1 cellular context compared by ENCODE assay signal in the genomic region with DNA sequence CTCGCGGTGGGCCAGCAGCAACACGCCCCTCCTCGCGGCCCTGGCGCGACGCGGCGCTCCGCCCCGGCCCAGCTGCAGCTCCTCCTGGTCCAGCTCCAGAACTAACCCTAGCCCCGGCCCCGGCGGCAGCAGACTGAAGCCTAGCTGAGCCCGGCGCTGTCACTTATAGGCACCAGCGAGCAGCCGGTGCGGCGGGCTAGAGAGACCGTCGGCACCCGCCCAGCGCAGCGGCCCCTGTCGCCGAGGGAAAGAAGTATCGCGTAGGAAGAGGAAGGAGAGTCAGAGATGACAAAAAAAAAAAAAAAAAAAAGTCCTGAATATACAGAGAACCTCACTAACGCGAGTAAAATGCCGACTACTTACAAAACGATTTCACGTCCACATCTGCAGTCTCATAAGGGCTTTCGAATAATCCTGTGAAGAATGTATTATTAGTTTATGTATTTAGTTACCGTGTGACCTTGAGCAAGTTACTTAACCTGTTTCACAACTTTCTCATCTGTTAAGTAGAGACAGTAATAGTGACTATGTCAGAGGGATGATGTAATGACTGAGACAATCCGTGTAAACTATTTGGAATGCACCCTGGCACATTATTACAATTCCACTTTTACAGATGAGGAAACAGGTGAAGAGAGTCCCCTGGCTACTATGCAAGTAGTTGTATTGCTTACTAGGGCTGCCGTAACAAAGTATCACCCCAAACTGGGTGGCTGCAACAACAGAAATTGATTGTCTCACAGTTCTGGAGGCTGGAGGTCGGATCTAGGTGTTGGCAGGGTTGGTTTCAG.
TF ChIP-seq lines count a peak whose summit lies in the region.

A gene (minus strand): TSS at position 135 of the 791 bp plus-strand sequence. CDS start 791 bp downstream, outside the sequence.

TF ChIP-seq in HepG2, 621 proteins besides CTCF, POLR2A, EP300 and RAD21 (continued from another document and continues in another):
- TF ChIP-seq, protein P1, sequence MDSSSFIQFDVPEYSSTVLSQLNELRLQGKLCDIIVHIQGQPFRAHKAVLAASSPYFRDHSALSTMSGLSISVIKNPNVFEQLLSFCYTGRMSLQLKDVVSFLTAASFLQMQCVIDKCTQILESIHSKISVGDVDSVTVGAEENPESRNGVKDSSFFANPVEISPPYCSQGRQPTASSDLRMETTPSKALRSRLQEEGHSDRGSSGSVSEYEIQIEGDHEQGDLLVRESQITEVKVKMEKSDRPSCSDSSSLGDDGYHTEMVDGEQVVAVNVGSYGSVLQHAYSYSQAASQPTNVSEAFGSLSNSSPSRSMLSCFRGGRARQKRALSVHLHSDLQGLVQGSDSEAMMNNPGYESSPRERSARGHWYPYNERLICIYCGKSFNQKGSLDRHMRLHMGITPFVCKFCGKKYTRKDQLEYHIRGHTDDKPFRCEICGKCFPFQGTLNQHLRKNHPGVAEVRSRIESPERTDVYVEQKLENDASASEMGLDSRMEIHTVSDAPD (CRISPR knock-in tag; IDR thresholded peaks at IDR 0.05) = peak; percentile 19; the same call in 1 of the 2 replicates
- TF ChIP-seq ZNF598 (CRISPR knock-in tag; IDR thresholded peaks at IDR 0.05; ENCODE audit: borderline replicate concordance) (no peak), REPIN1 (CRISPR knock-in tag; IDR thresholded peaks at IDR 0.05; ENCODE audit: borderline replicate concordance, low read depth) (peak; percentile 57; the same call in 1 of the 2 replicates), NR2F1 (CRISPR knock-in tag; IDR thresholded peaks at IDR 0.05) (0 out of 4 replicates have a peak, but pooled peaks have one; percentile 8 to 15), ZNF160 (CRISPR knock-in tag; IDR thresholded peaks at IDR 0.05) (peak; percentile 94), TBP (CRISPR knock-in tag; IDR thresholded peaks at IDR 0.05) (0 out of 2 replicates have a peak, but pooled peaks have one; percentile 39), ZNF263 (CRISPR knock-in tag; IDR thresholded peaks at IDR 0.05) (peak; percentile 75), MAFK (conservative IDR thresholded peaks at IDR 0.05 in 1 of 2, IDR thresholded peaks at IDR 0.05 in 1 of 2; ENCODE audit: low read length in 2 of 2) (no peak), ZNF337 (CRISPR knock-in tag; IDR thresholded peaks at IDR 0.05; ENCODE audit: borderline replicate concordance, low read depth) (no peak), ZNF782 (CRISPR knock-in tag; IDR thresholded peaks at IDR 0.05; ENCODE audit: borderline replicate concordance) (no peak), ZNF816 (CRISPR knock-in tag; IDR thresholded peaks at IDR 0.05; ENCODE audit: borderline replicate concordance) (peak; percentile 89; the same call in 1 of the 2 replicates), ADNP (CRISPR knock-in tag; IDR thresholded peaks at IDR 0.05) (no peak), FOXO1 (CRISPR knock-in tag; IDR thresholded peaks at IDR 0.05) (peak; percentile 68), ZNF749 (CRISPR knock-in tag; IDR thresholded peaks at IDR 0.05; ENCODE audit: borderline replicate concordance) (peak; percentile 44; the same call in 1 of the 2 replicates), ZNF605 (CRISPR knock-in tag; IDR thresholded peaks at IDR 0.05) (peak; percentile 82), ZNF720 (CRISPR knock-in tag; IDR thresholded peaks at IDR 0.05) (no peak), FOXK1 (CRISPR knock-in tag; IDR thresholded peaks at IDR 0.05; ENCODE audit: borderline replicate concordance, low read depth) (peak; percentile 57; the same call in 1 of the 2 replicates), ZNF225 (CRISPR knock-in tag; IDR thresholded peaks at IDR 0.05) (peak; percentile 94), ZFP36L2 (CRISPR knock-in tag; IDR thresholded peaks at IDR 0.05) (peak; percentile 86; the same call in 1 of the 2 replicates), ZFP41 (CRISPR knock-in tag; IDR thresholded peaks at IDR 0.05; ENCODE audit: borderline replicate concordance) (no peak), ZNF354B (CRISPR knock-in tag; IDR thresholded peaks at IDR 0.05) (no peak), ZC3H13 (CRISPR knock-in tag; IDR thresholded peaks at IDR 0.05) (peak; percentile 71; the same call in 1 of the 2 replicates), YY1 (IDR thresholded peaks at IDR 0.05; ENCODE audit: insufficient read depth, insufficient replicate concordance, low read depth, low read length) (peak; percentile 75), CENPT (CRISPR knock-in tag; IDR thresholded peaks at IDR 0.05; ENCODE audit: low read depth) (0 out of 2 replicates have a peak, but pooled peaks have one; percentile 37), BRCA1 (CRISPR knock-in tag; IDR thresholded peaks at IDR 0.05) (peak; percentile 98), NFATC3 (CRISPR knock-in tag; IDR thresholded peaks at IDR 0.05) (peak; percentile 85; the same call in 1 of the 2 replicates), TAF15 (IDR thresholded peaks at IDR 0.05; ENCODE audit: low read depth, low read length, poor library complexity, severe bottlenecking) (no peak), U2AF2 (IDR thresholded peaks at IDR 0.05; ENCODE audit: low read depth, low read length) (no peak), ATAD3A (CRISPR knock-in tag; IDR thresholded peaks at IDR 0.05) (no peak), CREM (IDR thresholded peaks at IDR 0.05) (peak; percentile 73), CREM (CRISPR knock-in tag; IDR thresholded peaks at IDR 0.05) (peak; percentile 54; the same call in 1 of the 2 replicates), ZNF496 (CRISPR knock-in tag; IDR thresholded peaks at IDR 0.05; ENCODE audit: insufficient replicate concordance) (no peak), MEF2D (CRISPR knock-in tag; IDR thresholded peaks at IDR 0.05) (peak; percentile 67), KLF11 (CRISPR knock-in tag; IDR thresholded peaks at IDR 0.05) (peak; percentile 96), ZNF572 (CRISPR knock-in tag; IDR thresholded peaks at IDR 0.05) (no peak), SAFB2 (CRISPR knock-in tag; IDR thresholded peaks at IDR 0.05; ENCODE audit: borderline replicate concordance, low read depth) (no peak; the same call in 1 of the 2 replicates), GATAD2A (CRISPR knock-in tag; IDR thresholded peaks at IDR 0.05) (peak; percentile 78), ETV6 (CRISPR knock-in tag; conservative IDR thresholded peaks at IDR 0.05) (peak; percentile 95; the same call in 1 of the 2 replicates)
- TF ChIP-seq, protein P2, sequence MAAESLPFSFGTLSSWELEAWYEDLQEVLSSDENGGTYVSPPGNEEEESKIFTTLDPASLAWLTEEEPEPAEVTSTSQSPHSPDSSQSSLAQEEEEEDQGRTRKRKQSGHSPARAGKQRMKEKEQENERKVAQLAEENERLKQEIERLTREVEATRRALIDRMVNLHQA (CRISPR knock-in tag; IDR thresholded peaks at IDR 0.05) = no peak
- TF ChIP-seq, protein P3, sequence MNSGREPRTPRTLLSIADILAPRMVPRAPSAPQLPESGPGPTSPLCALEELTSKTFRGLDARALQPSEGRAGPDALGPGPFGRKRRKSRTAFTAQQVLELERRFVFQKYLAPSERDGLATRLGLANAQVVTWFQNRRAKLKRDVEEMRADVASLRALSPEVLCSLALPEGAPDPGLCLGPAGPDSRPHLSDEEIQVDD (CRISPR knock-in tag; IDR thresholded peaks at IDR 0.05; ENCODE audit: borderline replicate concordance) = no peak
- TF ChIP-seq, protein P4, sequence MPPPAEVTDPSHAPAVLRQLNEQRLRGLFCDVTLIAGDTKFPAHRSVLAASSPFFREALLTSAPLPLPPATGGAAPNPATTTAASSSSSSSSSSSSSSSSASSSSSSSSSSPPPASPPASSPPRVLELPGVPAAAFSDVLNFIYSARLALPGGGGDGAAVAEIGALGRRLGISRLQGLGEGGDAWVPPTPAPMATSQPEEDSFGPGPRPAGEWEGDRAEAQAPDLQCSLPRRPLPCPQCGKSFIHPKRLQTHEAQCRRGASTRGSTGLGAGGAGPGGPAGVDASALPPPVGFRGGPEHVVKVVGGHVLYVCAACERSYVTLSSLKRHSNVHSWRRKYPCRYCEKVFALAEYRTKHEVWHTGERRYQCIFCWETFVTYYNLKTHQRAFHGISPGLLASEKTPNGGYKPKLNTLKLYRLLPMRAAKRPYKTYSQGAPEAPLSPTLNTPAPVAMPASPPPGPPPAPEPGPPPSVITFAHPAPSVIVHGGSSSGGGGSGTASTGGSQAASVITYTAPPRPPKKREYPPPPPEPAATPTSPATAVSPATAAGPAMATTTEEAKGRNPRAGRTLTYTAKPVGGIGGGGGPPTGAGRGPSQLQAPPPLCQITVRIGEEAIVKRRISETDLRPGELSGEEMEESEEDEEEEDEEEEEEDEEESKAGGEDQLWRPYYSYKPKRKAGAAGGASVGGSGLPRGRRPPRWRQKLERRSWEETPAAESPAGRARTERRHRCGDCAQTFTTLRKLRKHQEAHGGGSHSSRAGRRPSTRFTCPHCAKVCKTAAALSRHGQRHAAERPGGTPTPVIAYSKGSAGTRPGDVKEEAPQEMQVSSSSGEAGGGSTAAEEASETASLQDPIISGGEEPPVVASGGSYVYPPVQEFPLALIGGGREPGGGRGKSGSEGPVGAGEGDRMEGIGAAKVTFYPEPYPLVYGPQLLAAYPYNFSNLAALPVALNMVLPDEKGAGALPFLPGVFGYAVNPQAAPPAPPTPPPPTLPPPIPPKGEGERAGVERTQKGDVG (CRISPR knock-in tag; IDR thresholded peaks at IDR 0.05; ENCODE audit: borderline replicate concordance) = peak; percentile 72; the same call in 1 of the 2 replicates
- TF ChIP-seq, protein P5, sequence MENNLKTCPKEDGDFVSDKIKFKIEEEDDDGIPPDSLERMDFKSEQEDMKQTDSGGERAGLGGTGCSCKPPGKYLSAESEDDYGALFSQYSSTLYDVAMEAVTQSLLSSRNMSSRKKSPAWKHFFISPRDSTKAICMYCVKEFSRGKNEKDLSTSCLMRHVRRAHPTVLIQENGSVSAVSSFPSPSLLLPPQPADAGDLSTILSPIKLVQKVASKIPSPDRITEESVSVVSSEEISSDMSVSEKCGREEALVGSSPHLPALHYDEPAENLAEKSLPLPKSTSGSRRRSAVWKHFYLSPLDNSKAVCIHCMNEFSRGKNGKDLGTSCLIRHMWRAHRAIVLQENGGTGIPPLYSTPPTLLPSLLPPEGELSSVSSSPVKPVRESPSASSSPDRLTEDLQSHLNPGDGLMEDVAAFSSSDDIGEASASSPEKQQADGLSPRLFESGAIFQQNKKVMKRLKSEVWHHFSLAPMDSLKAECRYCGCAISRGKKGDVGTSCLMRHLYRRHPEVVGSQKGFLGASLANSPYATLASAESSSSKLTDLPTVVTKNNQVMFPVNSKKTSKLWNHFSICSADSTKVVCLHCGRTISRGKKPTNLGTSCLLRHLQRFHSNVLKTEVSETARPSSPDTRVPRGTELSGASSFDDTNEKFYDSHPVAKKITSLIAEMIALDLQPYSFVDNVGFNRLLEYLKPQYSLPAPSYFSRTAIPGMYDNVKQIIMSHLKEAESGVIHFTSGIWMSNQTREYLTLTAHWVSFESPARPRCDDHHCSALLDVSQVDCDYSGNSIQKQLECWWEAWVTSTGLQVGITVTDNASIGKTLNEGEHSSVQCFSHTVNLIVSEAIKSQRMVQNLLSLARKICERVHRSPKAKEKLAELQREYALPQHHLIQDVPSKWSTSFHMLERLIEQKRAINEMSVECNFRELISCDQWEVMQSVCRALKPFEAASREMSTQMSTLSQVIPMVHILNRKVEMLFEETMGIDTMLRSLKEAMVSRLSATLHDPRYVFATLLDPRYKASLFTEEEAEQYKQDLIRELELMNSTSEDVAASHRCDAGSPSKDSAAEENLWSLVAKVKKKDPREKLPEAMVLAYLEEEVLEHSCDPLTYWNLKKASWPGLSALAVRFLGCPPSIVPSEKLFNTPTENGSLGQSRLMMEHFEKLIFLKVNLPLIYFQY (CRISPR knock-in tag; IDR thresholded peaks at IDR 0.05; ENCODE audit: borderline replicate concordance) = peak; percentile 82
- TF ChIP-seq, protein P6, sequence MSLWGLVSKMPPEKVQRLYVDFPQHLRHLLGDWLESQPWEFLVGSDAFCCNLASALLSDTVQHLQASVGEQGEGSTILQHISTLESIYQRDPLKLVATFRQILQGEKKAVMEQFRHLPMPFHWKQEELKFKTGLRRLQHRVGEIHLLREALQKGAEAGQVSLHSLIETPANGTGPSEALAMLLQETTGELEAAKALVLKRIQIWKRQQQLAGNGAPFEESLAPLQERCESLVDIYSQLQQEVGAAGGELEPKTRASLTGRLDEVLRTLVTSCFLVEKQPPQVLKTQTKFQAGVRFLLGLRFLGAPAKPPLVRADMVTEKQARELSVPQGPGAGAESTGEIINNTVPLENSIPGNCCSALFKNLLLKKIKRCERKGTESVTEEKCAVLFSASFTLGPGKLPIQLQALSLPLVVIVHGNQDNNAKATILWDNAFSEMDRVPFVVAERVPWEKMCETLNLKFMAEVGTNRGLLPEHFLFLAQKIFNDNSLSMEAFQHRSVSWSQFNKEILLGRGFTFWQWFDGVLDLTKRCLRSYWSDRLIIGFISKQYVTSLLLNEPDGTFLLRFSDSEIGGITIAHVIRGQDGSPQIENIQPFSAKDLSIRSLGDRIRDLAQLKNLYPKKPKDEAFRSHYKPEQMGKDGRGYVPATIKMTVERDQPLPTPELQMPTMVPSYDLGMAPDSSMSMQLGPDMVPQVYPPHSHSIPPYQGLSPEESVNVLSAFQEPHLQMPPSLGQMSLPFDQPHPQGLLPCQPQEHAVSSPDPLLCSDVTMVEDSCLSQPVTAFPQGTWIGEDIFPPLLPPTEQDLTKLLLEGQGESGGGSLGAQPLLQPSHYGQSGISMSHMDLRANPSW (CRISPR knock-in tag; IDR thresholded peaks at IDR 0.05; ENCODE audit: borderline replicate concordance) = peak; percentile 18; the same call in 1 of the 2 replicates
- TF ChIP-seq, protein P7, sequence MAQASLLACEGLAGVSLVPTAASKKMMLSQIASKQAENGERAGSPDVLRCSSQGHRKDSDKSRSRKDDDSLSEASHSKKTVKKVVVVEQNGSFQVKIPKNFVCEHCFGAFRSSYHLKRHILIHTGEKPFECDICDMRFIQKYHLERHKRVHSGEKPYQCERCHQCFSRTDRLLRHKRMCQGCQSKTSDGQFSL (CRISPR knock-in tag; IDR thresholded peaks at IDR 0.05) = no peak
- TF ChIP-seq, protein P8, sequence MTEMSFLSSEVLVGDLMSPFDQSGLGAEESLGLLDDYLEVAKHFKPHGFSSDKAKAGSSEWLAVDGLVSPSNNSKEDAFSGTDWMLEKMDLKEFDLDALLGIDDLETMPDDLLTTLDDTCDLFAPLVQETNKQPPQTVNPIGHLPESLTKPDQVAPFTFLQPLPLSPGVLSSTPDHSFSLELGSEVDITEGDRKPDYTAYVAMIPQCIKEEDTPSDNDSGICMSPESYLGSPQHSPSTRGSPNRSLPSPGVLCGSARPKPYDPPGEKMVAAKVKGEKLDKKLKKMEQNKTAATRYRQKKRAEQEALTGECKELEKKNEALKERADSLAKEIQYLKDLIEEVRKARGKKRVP (CRISPR knock-in tag; IDR thresholded peaks at IDR 0.05) = peak in 1 of 2 experiments; percentile 95; a peak in 2 of 4 replicates
- TF ChIP-seq, protein P9, sequence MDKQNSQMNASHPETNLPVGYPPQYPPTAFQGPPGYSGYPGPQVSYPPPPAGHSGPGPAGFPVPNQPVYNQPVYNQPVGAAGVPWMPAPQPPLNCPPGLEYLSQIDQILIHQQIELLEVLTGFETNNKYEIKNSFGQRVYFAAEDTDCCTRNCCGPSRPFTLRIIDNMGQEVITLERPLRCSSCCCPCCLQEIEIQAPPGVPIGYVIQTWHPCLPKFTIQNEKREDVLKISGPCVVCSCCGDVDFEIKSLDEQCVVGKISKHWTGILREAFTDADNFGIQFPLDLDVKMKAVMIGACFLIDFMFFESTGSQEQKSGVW (CRISPR knock-in tag; IDR thresholded peaks at IDR 0.05; ENCODE audit: borderline replicate concordance) = no peak; the same call in 1 of the 2 replicates
- TF ChIP-seq, protein P10, sequence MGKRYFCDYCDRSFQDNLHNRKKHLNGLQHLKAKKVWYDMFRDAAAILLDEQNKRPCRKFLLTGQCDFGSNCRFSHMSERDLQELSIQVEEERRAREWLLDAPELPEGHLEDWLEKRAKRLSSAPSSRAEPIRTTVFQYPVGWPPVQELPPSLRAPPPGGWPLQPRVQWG (CRISPR knock-in tag; IDR thresholded peaks at IDR 0.05; ENCODE audit: borderline replicate concordance, low read depth) = no peak
